In genomic region chr3:99172736-99173657, GRCh38 we compare ENCODE assay signal across 8 cellular contexts.
DNase-seq lines count a peak whose midpoint lies in the region; ATAC-seq, FAIRE-seq and TF ChIP-seq lines count a peak whose summit lies in the region.

No MANE protein-coding gene starts in this region.

- H3K4me3 ChIP-seq in Caco-2 (ENCODE audit: low read depth, low read length), result no peak overlapping the region
- H3K4me3 ChIP-seq in left lung, result no peak overlapping the region

- no peak overlapping the region for H3K27ac Mint-ChIP-seq in Caco-2 (ENCODE audit: unreplicated experiment)

- H3K36me3 ChIP-seq in Caco-2 (ENCODE audit: control insufficient read depth, insufficient read depth, low read length), result no peaks in the 10 kb centered on the region
- H3K36me3 ChIP-seq in left lung, result no peaks in the 10 kb centered on the region

- POLR2A ChIA-PET in Caco-2 (lab: Charles Lee), result no interaction called here

- no peaks in the 10 kb centered on the region for H3K4me1 Mint-ChIP-seq in Caco-2 (ENCODE audit: low read depth, unreplicated experiment)

- intact Hi-C loops in Caco-2 (cut with micrococcal nuclease; ENCODE audit: unreplicated experiment) (loop anchor here (1.0 kb wide), 3 partner anchors 59 to 356 kb away; no protein-coding TSS in a partner anchor), left lung (cut with DNase I) (no loop called here)

- H3K4me1 ChIP-seq in Caco-2 (no peaks in the 10 kb centered on the region), left lung (peaks cover 0 to 3% of the 10 kb centered on the region in 2 donors)

- H3K4me3 Mint-ChIP-seq in Caco-2 (ENCODE audit: unreplicated experiment), result no peak overlapping the region

- 0 out of 2 replicates have a peak, but pooled peaks cover 2% of the 10 kb centered on the region for H3K9me3 ChIP-seq in Caco-2
- no peaks in the 10 kb centered on the region for H3K9me3 ChIP-seq in left lung

- no peak overlapping the region for H3K27ac ChIP-seq in left lung

- peak; percentile 51 to 61 for DNase-seq in Caco-2
- peak; percentile 10 for DNase-seq in NOMO-1 treated with dmso at 0.1 percent for 144 hours (lab: John Stamatoyannopoulos, UW; ENCODE audit: unreplicated experiment)
- DNase-seq in T47D (ENCODE audit: low read depth in 1 of 2, low spot score in 1 of 2), result peak; percentile 30 to 74
- DNase-seq in left lung, result no peak
- DNase-seq in urothelium cell line (ENCODE audit: low spot score), result peak; percentile 54
- DNase-seq in activated CD4-positive, CD25-positive, alpha-beta regulatory T cell treated with anti-CD3 and anti-CD28 coated beads, Interleukin-2, amount 50 U/mL, for 72 hours, result no peak

- peak; percentile 27 for FAIRE-seq in urothelium cell line (lab: Jason Lieb, UNC)

- no peaks in the 10 kb centered on the region for H3K9me3 Mint-ChIP-seq in Caco-2 (ENCODE audit: unreplicated experiment)

- H3K36me3 Mint-ChIP-seq in Caco-2 (ENCODE audit: insufficient read depth, unreplicated experiment), result no peaks in the 10 kb centered on the region

- CTCF ChIA-PET in Caco-2 (lab: Charles Lee), result interaction anchor here (0.6 to 1.8 kb wide), 4 partner anchors 58 to 355 kb away, joined by 3 to 14 read pairs (median 4); no protein-coding TSS in a partner anchor

- H3K27me3 ChIP-seq in Caco-2 (replicated peaks; ENCODE audit: control insufficient read depth, insufficient read depth, low read length), result no peaks in the 10 kb centered on the region
- H3K27me3 ChIP-seq in left lung, result no peaks in the 10 kb centered on the region

- H3K27me3 Mint-ChIP-seq in Caco-2 (ENCODE audit: insufficient read depth, unreplicated experiment), result no peaks in the 10 kb centered on the region

- TF ChIP-seq CTCF in Caco-2 (IDR thresholded peaks at IDR 0.05; ENCODE audit: insufficient read depth in 1 of 2, low read depth in 1 of 2, low read length in 1 of 2, severe bottlenecking in 1 of 2, unreplicated experiment in 1 of 2) (peak; percentile 68 to 76), left lung (IDR thresholded peaks at IDR 0.05) (peak; percentile 38 to 68)

- ATAC-seq in GM18858 (IDR thresholded peaks at IDR 0.05; ENCODE audit: unreplicated experiment) (peak; percentile 84), HG03432 (IDR thresholded peaks at IDR 0.05; ENCODE audit: unreplicated experiment) (peak; percentile 88), left lung (peak; percentile 85)

- in situ Hi-C loops in T47D (cut with HindIII; ENCODE audit: low pct_unique_long_range_greater_than_20kb, low sequenced_read_pairs), result no loop called here

- no TSS peak for BruUV-seq in Caco-2 (replicated peaks; lab: Mats Ljungman, UMichigan)

Comparison
In these comparisons a context has a peak if more than half of its experiments do, and no peak if none do; other contexts are left out.
1. DNase-seq: peak in Caco-2 (2 of 2), NOMO-1 treated with dmso at 0.1 percent for 144 hours (single experiment), T47D (2 of 2) and urothelium cell line (single experiment); none in left lung (0 of 2) and activated CD4-positive, CD25-positive, alpha-beta regulatory T cell treated with anti-CD3 and anti-CD28 coated beads, Interleukin-2, amount 50 U/mL, for 72 hours (single experiment).
2. Peak in every context shown above with its lines, with median percentiles within 50 percentile points of each other: ATAC-seq.